In the genomic region with DNA sequence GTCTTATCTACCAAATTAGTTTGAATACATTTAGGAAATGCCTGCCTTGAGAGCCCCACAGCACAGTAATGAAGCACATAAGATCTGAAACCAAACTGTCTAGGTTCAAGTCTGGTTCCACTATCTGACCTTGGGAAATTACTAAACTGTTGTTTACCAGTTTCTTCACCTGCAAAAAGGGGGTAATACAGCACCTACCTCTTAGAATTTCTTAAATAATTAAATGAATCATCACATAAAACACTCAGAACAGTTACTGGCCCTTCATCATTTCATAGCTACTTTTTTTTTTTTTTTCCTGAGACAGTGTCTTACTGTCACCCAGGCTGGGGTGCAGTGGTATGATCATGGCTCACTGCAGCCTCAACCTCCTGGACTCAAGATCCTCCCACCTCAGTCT, we compare ENCODE assay signal across 14 cellular contexts.
"Had no signal": no experiment of that assay in that cellular context is flagged by ENCODE, and none has a peak within 500 bp of the region (broad histone marks: within the 10 kb centered on the region; RNA-seq: fewer than 3 reads in every experiment).

No MANE protein-coding gene starts in this region.

- H3K27me3 Mint-ChIP-seq: activated CD4-positive, alpha-beta memory T cell treated with anti-CD3 and anti-CD28 coated beads for 36 hours; activated naive CD8-positive, alpha-beta T cell treated with anti-CD3 and anti-CD28 coated beads for 36 hours had no signal

- FAIRE-seq: keratinocyte had no signal

- H3K27ac ChIP-seq: left ventricle myocardium inferior, psoas muscle, stomach, thoracic aorta had no signal

- ATAC-seq: psoas muscle, sciatic nerve had no signal

- H3K4me3 Mint-ChIP-seq: activated CD4-positive, alpha-beta memory T cell treated with anti-CD3 and anti-CD28 coated beads for 36 hours; activated naive CD8-positive, alpha-beta T cell treated with anti-CD3 and anti-CD28 coated beads for 36 hours; nephron had no signal

- H3K9me3 ChIP-seq: left ventricle myocardium inferior, psoas muscle, stomach, thoracic aorta had no signal

- DNase-seq: activated CD4-positive, alpha-beta memory T cell treated with anti-CD3 and anti-CD28 coated beads for 36 hours; activated CD8-positive, alpha-beta memory T cell treated with anti-CD3 and anti-CD28 coated beads, Interleukin-2, amount 50 U/mL, for 4 hours; activated effector memory CD4-positive, alpha-beta T cell treated with Interleukin-2 at 50 U/mL for 16 hours; activated naive CD8-positive, alpha-beta T cell treated with anti-CD3 and anti-CD28 coated beads for 36 hours; anterior cingulate cortex; dermis blood vessel endothelial cell; left ventricle myocardium inferior; mesenchymal stem cell; psoas muscle; stomach had no signal

- H3K9me3 Mint-ChIP-seq: activated CD4-positive, alpha-beta memory T cell treated with anti-CD3 and anti-CD28 coated beads for 36 hours; activated naive CD8-positive, alpha-beta T cell treated with anti-CD3 and anti-CD28 coated beads for 36 hours; nephron had no signal

- H3K27me3 ChIP-seq: stomach had no signal

- H3K4me3 ChIP-seq: left ventricle myocardium inferior, psoas muscle, stomach, thoracic aorta had no signal
